Comparison of ENCODE assay signal across 17 cellular contexts in the genomic region with DNA sequence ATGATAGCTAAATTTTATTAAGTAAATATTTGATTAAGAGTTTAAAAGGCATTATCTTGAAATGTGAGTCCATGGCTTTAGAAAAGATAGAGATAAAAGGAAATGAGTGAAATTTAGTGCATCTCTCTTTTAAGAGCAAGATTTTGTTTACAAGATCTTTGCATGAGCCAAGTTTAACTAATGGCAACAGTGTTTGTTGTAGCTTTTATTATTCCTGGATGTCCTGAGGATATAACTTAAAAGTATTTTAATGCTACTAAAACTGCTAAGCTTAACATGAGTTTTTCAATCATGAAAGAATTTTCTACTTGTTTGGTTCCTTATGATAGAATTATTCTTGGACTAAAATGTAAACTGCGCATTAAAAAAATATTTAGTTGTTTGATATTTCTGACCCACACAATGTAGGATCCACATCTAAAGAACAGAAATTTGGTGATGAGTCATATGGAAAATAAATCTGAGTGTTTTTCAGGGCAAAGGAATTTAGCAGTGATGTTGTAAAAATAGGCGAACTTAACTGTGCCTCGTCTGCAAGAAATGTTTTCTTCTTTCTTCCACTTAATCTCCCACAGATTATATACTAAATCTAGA.
A peak's percentile ranks its signal among the peaks of the same experiment; 100 is the strongest.
DNase-seq lines count a peak whose midpoint lies in the region; ATAC-seq, FAIRE-seq and TF ChIP-seq lines count a peak whose summit lies in the region.
"Had no signal": no experiment of that assay in that cellular context is flagged by ENCODE, and none has a peak within 500 bp of the region (broad histone marks: within the 10 kb centered on the region; RNA-seq: fewer than 3 reads in every experiment).

No MANE protein-coding gene starts in this region.

- H3K36me3 ChIP-seq in PC-3 (ENCODE audit: low read depth, low read length) = no peaks in the 10 kb centered on the region
- no peaks in the 10 kb centered on the region for H3K36me3 ChIP-seq in endodermal cell (ENCODE audit: control insufficient read depth, insufficient read depth, low read length)
- H3K36me3 ChIP-seq in HepG2 (replicated peaks in 1 of 2; ENCODE audit: control insufficient read depth in 1 of 2, insufficient read depth in 2 of 2, low read length in 2 of 2) = no peaks in the 10 kb centered on the region
- H3K36me3 ChIP-seq: cardiac muscle cell, lower lobe of right lung had no signal

- no peak overlapping the region for H3K27ac ChIP-seq in AG04450 (ENCODE audit: low read depth, low read length)
- peak overlapping the region; percentile 40 for H3K27ac ChIP-seq in PC-3 (ENCODE audit: low read length)
- no peak overlapping the region for H3K27ac ChIP-seq in endodermal cell (ENCODE audit: low read depth, low read length)
- H3K27ac ChIP-seq in HepG2 (ENCODE audit: extremely low read length, insufficient read depth, low read length) = no peak overlapping the region
- H3K27ac ChIP-seq: cardiac muscle cell, KMS-11, lower lobe of right lung had no signal

- no peak overlapping the region for H3K4me3 Mint-ChIP-seq in endodermal cell

- BruUV-seq in PC-3 (replicated peaks; lab: Mats Ljungman, UMichigan) (no TSS peak), HepG2 (replicated peaks; lab: Mats Ljungman, UMichigan) (no TSS peak)

- no peaks in the 10 kb centered on the region for H3K36me3 Mint-ChIP-seq in endodermal cell (ENCODE audit: low read depth)

- FAIRE-seq in HepG2 (lab: Jason Lieb, UNC) = no peak
- FAIRE-seq: small intestine had no signal

- H3K4me3 ChIP-seq in AG04450 (ENCODE audit: low read depth, low read length) = no peak overlapping the region
- no peak overlapping the region for H3K4me3 ChIP-seq in PC-3 (ENCODE audit: low read length)
- H3K4me3 ChIP-seq in endodermal cell (ENCODE audit: low read length) = peak overlapping the region; percentile 39
- H3K4me3 ChIP-seq in HepG2 (replicated peaks in 1 of 3; ENCODE audit: insufficient read depth in 1 of 3, low read depth in 2 of 3, low read length in 3 of 3) = no peak overlapping the region
- H3K4me3 ChIP-seq: cardiac muscle cell, lower lobe of right lung had no signal

- H3K4me1 Mint-ChIP-seq in endodermal cell = peaks cover 43% of the 10 kb centered on the region

- H3K9me2 ChIP-seq in PC-3 (replicated peaks; ENCODE audit: low read length) = no peaks in the 10 kb centered on the region

- POLR2A ChIA-PET in AG04450 (lab: Yijun Ruan, JAX) (no interaction called here), PC-3 (lab: Charles Lee; ENCODE audit: unreplicated experiment) (no interaction called here), HepG2 (lab: Yijun Ruan, JAX) (no interaction called here)

- H3K27me3 ChIP-seq in AG04450 (ENCODE audit: control insufficient read depth, insufficient read depth, low read length) = no peaks in the 10 kb centered on the region
- no peaks in the 10 kb centered on the region for H3K27me3 ChIP-seq in PC-3 (ENCODE audit: low read length)
- no peaks in the 10 kb centered on the region for H3K27me3 ChIP-seq in endodermal cell (ENCODE audit: control insufficient read depth, insufficient read depth, low read length, poor library complexity, severe bottlenecking)
- H3K27me3 ChIP-seq in HepG2 (ENCODE audit: control insufficient read depth in 1 of 2, insufficient read depth in 2 of 2, low read length in 2 of 2) = no peaks in the 10 kb centered on the region
- H3K27me3 ChIP-seq: cardiac muscle cell had no signal

- H4K20me1 ChIP-seq in PC-3 (ENCODE audit: low read length) = no peaks in the 10 kb centered on the region
- no peaks in the 10 kb centered on the region for H4K20me1 ChIP-seq in HepG2 (ENCODE audit: insufficient read depth, low read length)

- peak overlapping the region; percentile 86 for H3K27ac Mint-ChIP-seq in endodermal cell
- H3K27ac Mint-ChIP-seq: activated T-helper 2 cell treated with anti-CD3 and anti-CD28 coated beads, Interferon-gamma antibody, Interleukin-2, Interleukin-4, amounts not matched to agents 10 μg/mL and 5 μg/mL and 100 μg/mL, durations not matched to agents 14 hours and 24 hours and 36 hours had no signal

- no peaks in the 10 kb centered on the region for H3K27me3 Mint-ChIP-seq in endodermal cell (ENCODE audit: insufficient read depth)

- H2AFZ ChIP-seq in PC-3 (ENCODE audit: low read length) (no peak overlapping the region), HepG2 (ENCODE audit: low read length) (no peak overlapping the region)

- no peak for TF ChIP-seq POLR2A in HepG2 (IDR thresholded peaks at IDR 0.05; ENCODE audit: insufficient read depth in 1 of 2, low read depth in 2 of 2, low read length in 2 of 2)

- ATAC-seq in PC-3 (peak; percentile 83), HepG2 (no peak), HG02885 (IDR thresholded peaks at IDR 0.05; ENCODE audit: poor library complexity, unreplicated experiment) (no peak), GM19397 (IDR thresholded peaks at IDR 0.05; ENCODE audit: unreplicated experiment) (no peak)
- ATAC-seq: lower lobe of right lung had no signal

- peaks cover 3% of the 10 kb centered on the region for H3K9me3 Mint-ChIP-seq in endodermal cell
- H3K9me3 Mint-ChIP-seq: activated T-helper 2 cell treated with anti-CD3 and anti-CD28 coated beads, Interferon-gamma antibody, Interleukin-2, Interleukin-4, amounts not matched to agents 10 μg/mL and 5 μg/mL and 100 μg/mL, durations not matched to agents 14 hours and 24 hours and 36 hours had no signal

- H3K9me3 ChIP-seq in AG04450 (ENCODE audit: control insufficient read depth, insufficient read depth, low read length) (no peaks in the 10 kb centered on the region), PC-3 (ENCODE audit: low read length) (no peaks in the 10 kb centered on the region), endodermal cell (ENCODE audit: control insufficient read depth, low read length) (peaks cover 8% of the 10 kb centered on the region), HepG2 (ENCODE audit: low read length) (no peaks in the 10 kb centered on the region)
- H3K9me3 ChIP-seq: lower lobe of right lung had no signal

- H3K79me2 ChIP-seq in PC-3 (ENCODE audit: low read length) = no peaks in the 10 kb centered on the region
- H3K79me2 ChIP-seq in HepG2 (ENCODE audit: insufficient read depth, low read length) = no peaks in the 10 kb centered on the region

- in situ Hi-C loops in HepG2 (cut with HindIII; ENCODE audit: extremely low pct_ligation_motif_present, low pct_unique_long_range_greater_than_20kb) = no loop called here

- intact Hi-C loops in PC-3 (cut with micrococcal nuclease) (loop anchor here (2.0 kb wide), 1 partner anchor 24 kb away; no protein-coding TSS in a partner anchor), HepG2 (cut with micrococcal nuclease; ENCODE audit: unreplicated experiment) (no loop called here)

- TF ChIP-seq EP300 in HepG2 (IDR thresholded peaks at IDR 0.05; ENCODE audit: low read depth in 2 of 2, low read length in 2 of 2) (no peak), HepG2 (CRISPR knock-in tag; IDR thresholded peaks at IDR 0.05; ENCODE audit: borderline replicate concordance) (no peak)

- H3K9ac ChIP-seq in PC-3 (ENCODE audit: low read length) = no peak overlapping the region
- peak overlapping the region; percentile 9 for H3K9ac ChIP-seq in endodermal cell (ENCODE audit: extremely low read depth, low read length, poor library complexity, severe bottlenecking)
- H3K9ac ChIP-seq in HepG2 (ENCODE audit: insufficient read depth, low read depth, low read length) = no peak overlapping the region
- H3K9ac ChIP-seq: KMS-11 had no signal

- CTCF ChIA-PET in AG04450 (lab: Charles Lee) = no interaction called here
- CTCF ChIA-PET in PC-3 (lab: Charles Lee) = interaction anchor here (1.6 kb wide), 1 partner anchor 57 kb away, joined by 5 read pairs; no protein-coding TSS in a partner anchor
- CTCF ChIA-PET in HepG2 (lab: Yijun Ruan, JAX; ENCODE audit: low intra/inter-chr PET ratio, low total read pairs) = no interaction called here

- H3F3A ChIP-seq in PC-3 (ENCODE audit: low read length, unreplicated experiment) = no peaks in the 10 kb centered on the region

- peak overlapping the region; percentile 34 for H3K4me2 ChIP-seq in PC-3 (ENCODE audit: low read length)
- H3K4me2 ChIP-seq in HepG2 (ENCODE audit: low read depth, low read length) = no peak overlapping the region
- H3K4me2 ChIP-seq: KMS-11 had no signal

- peak; percentile 49 for DNase-seq in AG04450 (ENCODE audit: low read depth, low spot score)
- peak; percentile 77 for DNase-seq in PC-3
- no peak for DNase-seq in endodermal cell
- peak; percentile 23 for DNase-seq in myocyte (ENCODE audit: low read depth)
- DNase-seq in HepG2 (ENCODE audit: low spot score) = no peak
- no peak for DNase-seq in activated CD8-positive, alpha-beta memory T cell treated with anti-CD3 and anti-CD28 coated beads, Interleukin-2, amount 50 U/mL, for 48 hours
- DNase-seq: ACHN; activated CD4-positive, alpha-beta T cell treated with anti-CD3 and anti-CD28 coated beads, Interleukin-2, amount 50 U/mL, for 1 hour; lower lobe of right lung; NCI-H187 treated with DMSO at 0.1 percent for 48 hours; small intestine; T-helper 9 cell had no signal

- WGBS in endodermal cell (ENCODE audit: insufficient coverage in 1 of 2, insufficient read length in 1 of 2), 2 experiments = 77 to 100% methylated on average over 1 of the region's 3 CpGs
- WGBS in HepG2 (ENCODE audit: low lambda C conversion rate) = 69% methylated on average over 3 of the region's 3 CpGs

- no peak for TF ChIP-seq RAD21 in HepG2 (CRISPR knock-in tag; IDR thresholded peaks at IDR 0.05)

- H3K4me1 ChIP-seq in PC-3 (ENCODE audit: insufficient read depth, low read length) (peaks cover 24% of the 10 kb centered on the region), endodermal cell (ENCODE audit: control insufficient read depth, insufficient read depth, low read length) (no peaks in the 10 kb centered on the region), HepG2 (ENCODE audit: insufficient read depth, low read length) (no peaks in the 10 kb centered on the region)

- TF ChIP-seq CTCF in AG04450 (IDR thresholded peaks at IDR 0.05; ENCODE audit: low read depth, low read length) (no peak), PC-3 (conservative IDR thresholded peaks at IDR 0.05; ENCODE audit: low read depth, low read length) (no peak), endodermal cell (conservative IDR thresholded peaks at IDR 0.05) (no peak), HepG2 (CRISPR knock-in tag; IDR thresholded peaks at IDR 0.05) (no peak)

TF ChIP-seq in HepG2, 621 proteins besides CTCF, POLR2A, EP300 and RAD21:
- TF ChIP-seq ZBTB21 (CRISPR knock-in tag; IDR thresholded peaks at IDR 0.05) (no peak), ZSCAN21 (CRISPR knock-in tag; IDR thresholded peaks at IDR 0.05; ENCODE audit: borderline replicate concordance) (no peak), ZFP36 (IDR thresholded peaks at IDR 0.05; ENCODE audit: borderline replicate concordance, low read depth, low read length, partially characterized antibody) (no peak)

Comparison
In these comparisons a context has a peak if more than half of its experiments do, and no peak if none do; other contexts are left out.
1. DNase-seq: peak in AG04450 (single experiment), PC-3 (single experiment) and myocyte (single experiment); none in endodermal cell (single experiment), HepG2 (single experiment) and activated CD8-positive, alpha-beta memory T cell treated with anti-CD3 and anti-CD28 coated beads, Interleukin-2, amount 50 U/mL, for 48 hours (single experiment).